In genomic region chr18:9019135-9019534, GRCh38 we compare ENCODE assay signal across 23 cellular contexts.
"Had no signal": no experiment of that assay in that cellular context is flagged by ENCODE, and none has a peak within 500 bp of the region (broad histone marks: within the 10 kb centered on the region; RNA-seq: fewer than 3 reads in every experiment).

No MANE protein-coding gene starts in this region.

- H3K36me3 Mint-ChIP-seq: stimulated activated memory B cell treated with anti-CD40 and anti-IgM and Interleukin-4, amounts not matched to agents 10 μg/mL and 1 μg/mL and 100 μg/mL, for 72 hours had no signal

- H3K27ac Mint-ChIP-seq: naive thymus-derived CD8-positive, alpha-beta T cell; nephron progenitor cell; stimulated activated memory B cell treated with anti-CD40 and anti-IgM and Interleukin-4, amounts not matched to agents 10 μg/mL and 1 μg/mL and 100 μg/mL, for 72 hours; type B pancreatic cell had no signal

- H3K27me3 ChIP-seq: dorsolateral prefrontal cortex, gastrocnemius medialis, pancreas, sigmoid colon, testis, tibial artery had no signal

- H3K36me3 ChIP-seq: gastrocnemius medialis, lower lobe of right lung, neutrophil, pancreas, sigmoid colon, spleen, tibial artery had no signal

- H3K4me3 Mint-ChIP-seq: naive thymus-derived CD8-positive, alpha-beta T cell; nephron progenitor cell; stimulated activated memory B cell treated with anti-CD40 and anti-IgM and Interleukin-4, amounts not matched to agents 10 μg/mL and 1 μg/mL and 100 μg/mL, for 72 hours; type B pancreatic cell had no signal

- H3K4me1 ChIP-seq: lower lobe of right lung, pancreas had no signal

- H3K4me3 ChIP-seq: dorsolateral prefrontal cortex, gastrocnemius medialis, lower lobe of right lung, pancreas, psoas muscle, sigmoid colon, spleen, testis, tibial artery had no signal

- H3K9me3 Mint-ChIP-seq: stimulated activated memory B cell treated with anti-CD40 and anti-IgM and Interleukin-4, amounts not matched to agents 10 μg/mL and 1 μg/mL and 100 μg/mL, for 72 hours had no signal

- H3K27me3 Mint-ChIP-seq: stimulated activated memory B cell treated with anti-CD40 and anti-IgM and Interleukin-4, amounts not matched to agents 10 μg/mL and 1 μg/mL and 100 μg/mL, for 72 hours; type B pancreatic cell had no signal

- H3K9me3 ChIP-seq: gastrocnemius medialis, lower lobe of right lung, neutrophil, pancreas, psoas muscle, sigmoid colon, testis, tibial artery had no signal

- DNase-seq: dorsolateral prefrontal cortex; effector CD4-positive, alpha-beta T cell; foreskin fibroblast; gastrocnemius medialis; head of caudate nucleus; left ventricle myocardium superior; lower lobe of right lung; naive thymus-derived CD8-positive, alpha-beta T cell; nephron progenitor cell; pancreas; psoas muscle; right cardiac atrium; sigmoid colon; spleen; stimulated activated CD4-positive, alpha-beta T cell treated with anti-CD3 and anti-CD28 coated beads, Interleukin-4, amount 100 ng/mL, for 4 hours; stimulated activated naive CD8-positive, alpha-beta T cell treated with anti-CD3 and anti-CD28 coated beads, Interleukin-15, Interleukin-2, amounts not matched to agents 100 U/mL and 50 U/mL, for 24 hours; substantia nigra; testis; tibial artery had no signal

- H3K27ac ChIP-seq: dorsolateral prefrontal cortex, lower lobe of right lung, neutrophil, pancreas, psoas muscle, spleen, testis had no signal

- ATAC-seq: esophagus mucosa; gastrocnemius medialis; left ventricle myocardium superior; lower lobe of right lung; naive thymus-derived CD8-positive, alpha-beta T cell; pancreas; psoas muscle; right cardiac atrium; stimulated activated memory B cell treated with anti-CD40 and anti-IgM and Interleukin-4, amounts not matched to agents 10 μg/mL and 1 μg/mL and 100 μg/mL, for 72 hours; stimulated activated naive CD8-positive, alpha-beta T cell treated with anti-CD3 and anti-CD28 coated beads, Interleukin-15, Interleukin-2, amounts not matched to agents 100 U/mL and 50 U/mL, for 24 hours had no signal
